In the genomic region with DNA sequence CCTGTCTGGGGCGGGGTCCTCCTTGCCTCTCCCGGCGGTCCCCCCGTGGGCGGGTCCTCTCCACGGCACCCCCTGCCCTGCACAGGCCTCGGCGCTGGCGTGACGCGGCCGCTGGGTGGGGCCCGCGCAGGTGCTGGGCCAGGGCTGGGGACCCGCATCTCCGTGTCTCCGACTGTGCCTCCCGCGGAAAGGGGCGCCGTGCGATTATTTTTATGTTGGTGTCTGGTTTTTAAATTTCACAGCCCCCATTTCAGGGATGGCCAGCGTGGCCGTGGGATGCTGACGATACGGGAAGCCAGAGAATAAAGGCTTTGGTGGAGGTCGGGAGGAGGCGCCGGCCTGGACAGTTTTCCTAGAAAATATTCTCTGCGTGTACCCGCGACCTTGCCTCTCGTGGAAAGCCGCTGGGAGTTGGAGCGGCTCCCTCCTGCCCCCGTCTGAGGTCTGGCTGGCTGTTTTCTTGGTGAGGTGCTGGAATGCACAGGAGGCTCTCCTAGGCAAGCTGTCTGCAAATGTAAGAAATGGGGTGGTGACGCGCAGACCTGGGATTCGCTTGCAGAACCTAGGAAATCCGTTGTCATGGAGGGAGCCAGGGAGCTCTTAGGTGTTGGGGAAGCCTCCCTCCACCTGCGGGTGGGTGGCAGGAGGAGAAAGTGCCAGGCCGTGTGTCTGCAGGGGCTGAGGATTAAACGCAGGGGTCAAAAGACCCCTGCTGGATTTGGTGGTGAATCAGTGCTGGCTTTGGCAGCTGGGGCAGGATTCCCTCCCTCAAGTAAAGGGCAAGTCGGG, we compare ENCODE assay signal across 9 cellular contexts. TPM values are rescaled to one million over a fixed set of nuclear protein-coding genes. Genes with fewer than 3 reads are reported as not detected.
DNase-seq lines count a peak whose midpoint lies in the region; ATAC-seq and TF ChIP-seq lines count a peak whose summit lies in the region.
"Had no signal": no experiment of that assay in that cellular context is flagged by ENCODE, and none has a peak within 500 bp of the region (broad histone marks: within the 10 kb centered on the region; RNA-seq: fewer than 3 reads in every experiment).

No MANE protein-coding gene starts in this region.

- no peaks in the 10 kb centered on the region for H3K9me3 Mint-ChIP-seq in activated T-helper 17 cell treated with anti-CD3 and anti-CD28 coated beads, Interleukin-2, amount 50 U/mL, for 72 hours
- H3K9me3 Mint-ChIP-seq: activated CD4-positive, alpha-beta memory T cell treated with anti-CD3 and anti-CD28 coated beads for 36 hours had no signal

- in situ Hi-C loops in GM13976 (cut with MboI; ENCODE audit: low sequenced_read_pairs, unreplicated experiment) = no loop called here

- H3K27me3 ChIP-seq in iPS-15b (ENCODE audit: control insufficient read depth, insufficient read depth, low read length) (peaks cover 27% of the 10 kb centered on the region), rectal smooth muscle tissue (ENCODE audit: control insufficient read depth, insufficient read depth, low read length) (peaks cover 8% of the 10 kb centered on the region)

- no peak for ATAC-seq in activated T-helper 17 cell treated with anti-CD3 and anti-CD28 coated beads, Interleukin-2, amount 50 U/mL, for 72 hours (replicated peaks)
- ATAC-seq in HG03025 (IDR thresholded peaks at IDR 0.05; ENCODE audit: low FRiP score, unreplicated experiment) (no peak), HG03108 (IDR thresholded peaks at IDR 0.05; ENCODE audit: unreplicated experiment) (no peak)

- peak overlapping the region; percentile 26 for H3K4me3 Mint-ChIP-seq in activated T-helper 17 cell treated with anti-CD3 and anti-CD28 coated beads, Interleukin-2, amount 50 U/mL, for 72 hours
- H3K4me3 Mint-ChIP-seq: activated CD4-positive, alpha-beta memory T cell treated with anti-CD3 and anti-CD28 coated beads for 36 hours had no signal

- H3K9me3 ChIP-seq in ES-I3 (ENCODE audit: control insufficient read depth, insufficient read depth, low read length) (no peaks in the 10 kb centered on the region), iPS-15b (ENCODE audit: control insufficient read depth, insufficient read depth, low read length) (no peaks in the 10 kb centered on the region)

- DNase-seq in GM13976 (ENCODE audit: low spot score) (no peak), NCI-H774 (lab: John Stamatoyannopoulos, UW) (no peak)
- DNase-seq: activated CD4-positive, alpha-beta memory T cell treated with anti-CD3 and anti-CD28 coated beads for 36 hours had no signal

- H3K27ac Mint-ChIP-seq in activated T-helper 17 cell treated with anti-CD3 and anti-CD28 coated beads, Interleukin-2, amount 50 U/mL, for 72 hours = no peak overlapping the region
- H3K27ac Mint-ChIP-seq: activated CD4-positive, alpha-beta memory T cell treated with anti-CD3 and anti-CD28 coated beads for 36 hours had no signal

- H3K27me3 Mint-ChIP-seq in activated T-helper 17 cell treated with anti-CD3 and anti-CD28 coated beads, Interleukin-2, amount 50 U/mL, for 72 hours = peaks cover 30% of the 10 kb centered on the region

- TF ChIP-seq CTCF in GM13976 (IDR thresholded peaks at IDR 0.05; ENCODE audit: borderline replicate concordance, control extremely low read depth, extremely low read depth, insufficient read depth, missing control alignments) = no peak

- H3K4me1 Mint-ChIP-seq in activated T-helper 17 cell treated with anti-CD3 and anti-CD28 coated beads, Interleukin-2, amount 50 U/mL, for 72 hours = no peaks in the 10 kb centered on the region

- H3K36me3 Mint-ChIP-seq in activated T-helper 17 cell treated with anti-CD3 and anti-CD28 coated beads, Interleukin-2, amount 50 U/mL, for 72 hours (ENCODE audit: low read depth) = no peaks in the 10 kb centered on the region
- H3K36me3 Mint-ChIP-seq: activated CD4-positive, alpha-beta memory T cell treated with anti-CD3 and anti-CD28 coated beads for 36 hours had no signal

- no peak overlapping the region for H3K27ac ChIP-seq in rectal smooth muscle tissue (ENCODE audit: low read depth, low read length)

- H3K9ac ChIP-seq in ES-I3 (ENCODE audit: low read depth, low read length) = peak overlapping the region; percentile 55
- H3K9ac ChIP-seq in iPS-15b (ENCODE audit: low read depth, low read length) = no peak overlapping the region
- H3K9ac ChIP-seq in rectal smooth muscle tissue (ENCODE audit: low read length) = no peak overlapping the region

- H3K4me3 ChIP-seq in iPS-15b (ENCODE audit: low read depth, low read length) (peak overlapping the region; percentile 48), rectal smooth muscle tissue (ENCODE audit: low read length) (peak overlapping the region; percentile 27)

- H3K36me3 ChIP-seq in ES-I3 (ENCODE audit: insufficient read depth, low read length) (no peaks in the 10 kb centered on the region), iPS-15b (ENCODE audit: control insufficient read depth, insufficient read depth, low read length) (no peaks in the 10 kb centered on the region), rectal smooth muscle tissue (ENCODE audit: control insufficient read depth, insufficient read depth, low read length) (no peaks in the 10 kb centered on the region)

- H3K4me1 ChIP-seq in ES-I3 (ENCODE audit: insufficient read depth, low read length) (no peaks in the 10 kb centered on the region; the same call in 1 of the 2 replicates), iPS-15b (ENCODE audit: control insufficient read depth, insufficient read depth, low read length) (peaks cover 6% of the 10 kb centered on the region), rectal smooth muscle tissue (ENCODE audit: control insufficient read depth, insufficient read depth, low read length) (no peaks in the 10 kb centered on the region)

RNA-seq across cellular contexts. Expression of a gene that starts 28.7 kb away (rescaled TPM):
- total RNA-seq in activated T-helper 17 cell treated with anti-CD3 and anti-CD28 coated beads, Interleukin-2, amount 50 U/mL, for 72 hours = 1 to 10 TPM in 1 of 2 donors, under 1 TPM in 1; 0.26 to 1.2 TPM

RNA-seq across cellular contexts. Expression of a gene that starts 55.4 kb away (rescaled TPM):
- 100 to 1,000 TPM; 102 to 362 TPM for total RNA-seq in activated T-helper 17 cell treated with anti-CD3 and anti-CD28 coated beads, Interleukin-2, amount 50 U/mL, for 72 hours
